8 cellular contexts compared by ENCODE assay signal in the genomic region with DNA sequence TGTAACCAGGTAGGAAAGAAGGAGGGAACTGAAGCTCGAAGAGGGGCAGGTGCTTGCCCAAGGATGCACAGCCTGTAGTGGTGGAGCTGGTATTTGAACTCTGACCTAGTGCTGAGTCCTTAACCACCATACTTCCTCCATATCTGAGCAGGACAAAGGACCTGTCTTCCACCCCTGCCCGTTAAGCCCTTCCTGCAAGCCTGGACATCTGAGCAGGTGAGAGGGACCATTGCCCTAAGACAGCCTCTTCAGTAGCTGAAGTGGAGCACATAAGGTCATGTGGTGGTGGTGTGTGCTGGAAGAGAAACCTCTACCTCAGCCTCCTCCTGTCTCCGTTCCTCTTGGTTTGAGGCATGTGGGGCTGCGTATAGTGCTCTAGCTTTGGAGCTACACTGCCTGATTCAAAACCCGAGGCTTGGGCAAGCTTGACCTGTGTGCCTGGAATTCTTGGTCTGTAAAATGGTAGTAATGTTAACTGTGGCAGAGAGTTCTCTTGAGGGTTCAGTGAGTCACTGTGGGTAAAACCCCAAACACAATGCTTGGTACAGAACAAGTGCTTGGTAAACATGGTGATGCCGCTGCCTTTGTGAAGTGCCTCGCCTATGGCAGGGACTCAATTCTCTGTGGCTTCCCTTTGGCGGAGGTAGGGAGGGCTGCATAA. TPM values are rescaled to one million over a fixed set of nuclear protein-coding genes. Genes with fewer than 3 reads are reported as not detected.
DNase-seq lines count a peak whose midpoint lies in the region; ATAC-seq and TF ChIP-seq lines count a peak whose summit lies in the region.

No MANE protein-coding gene starts in this region.

- H3K27ac ChIP-seq in esophagus (ENCODE audit: low read depth in 2 of 2, low read length in 1 of 2) (peak overlapping the region; percentile 16 to 44), neural progenitor cell (no peak overlapping the region), uterus (no peak overlapping the region)

- no peak for ATAC-seq in GM21528 (IDR thresholded peaks at IDR 0.05; ENCODE audit: low FRiP score, unreplicated experiment)

- no peak for TF ChIP-seq POLR2A in uterus (IDR thresholded peaks at IDR 0.05)

- H3K27me3 ChIP-seq in Loucy (ENCODE audit: insufficient read depth, low read length, poor library complexity, severe bottlenecking) (no peaks in the 10 kb centered on the region), esophagus (ENCODE audit: control insufficient read depth in 1 of 2, insufficient read depth in 2 of 2, low read length in 2 of 2) (no peaks in the 10 kb centered on the region), neural progenitor cell (peaks cover 12% of the 10 kb centered on the region), uterus (no peaks in the 10 kb centered on the region)

- H3K36me3 ChIP-seq in Loucy (ENCODE audit: insufficient read depth, low read length) (no peaks in the 10 kb centered on the region), esophagus (ENCODE audit: control insufficient read depth in 2 of 2, insufficient read depth in 2 of 2, low read length in 1 of 2) (no peaks in the 10 kb centered on the region), neural progenitor cell (no peaks in the 10 kb centered on the region), uterus (no peaks in the 10 kb centered on the region)

- H3F3A ChIP-seq in Loucy (ENCODE audit: low read depth): no peaks in the 10 kb centered on the region
- peaks cover 14% of the 10 kb centered on the region for H3F3A ChIP-seq in neural progenitor cell (ENCODE audit: low read depth)

- peaks cover 12% of the 10 kb centered on the region for H3K36me3 Mint-ChIP-seq in neural progenitor cell

- H3K9me3 ChIP-seq in Loucy (ENCODE audit: insufficient read depth, low read depth, low read length) (no peaks in the 10 kb centered on the region), esophagus (ENCODE audit: control insufficient read depth in 2 of 2, insufficient read depth in 1 of 2, low read depth in 1 of 2, low read length in 1 of 2) (no peaks in the 10 kb centered on the region), neural progenitor cell (ENCODE audit: low read depth) (no peaks in the 10 kb centered on the region), uterus (no peaks in the 10 kb centered on the region)

- H4K20me1 ChIP-seq in Loucy (ENCODE audit: insufficient read depth, low read length, poor library complexity, severe bottlenecking) (no peaks in the 10 kb centered on the region), neural progenitor cell (ENCODE audit: low read depth) (no peaks in the 10 kb centered on the region)

- no peaks in the 10 kb centered on the region for H3K9me2 ChIP-seq in Loucy (replicated peaks; ENCODE audit: low read depth, low read length)

- H3K79me2 ChIP-seq in Loucy (ENCODE audit: insufficient read depth, low read length) (peaks cover 34% of the 10 kb centered on the region), neural progenitor cell (ENCODE audit: low read depth) (no peaks in the 10 kb centered on the region)

- intact Hi-C loops in uterus (cut with DNase I; ENCODE audit: low total_unique reads): no loop called here

- DNase-seq in DMS53 treated with DMSO at 0.1 percent for 48 hours (lab: John Stamatoyannopoulos, UW; ENCODE audit: unreplicated experiment) (peak; percentile 99), neural progenitor cell (ENCODE audit: low spot score) (no peak), uterus (no peak)
- peak; percentile 48 to 53 for DNase-seq in activated CD4-positive, alpha-beta T cell treated with anti-CD3 and anti-CD28 coated beads, Interleukin-2, amount 50 U/mL, for 4 hours
- DNase-seq in stimulated activated CD8-positive, alpha-beta memory T cell treated with anti-CD3 and anti-CD28 coated beads, Interleukin-4, amount 100 ng/mL, for 48 hours: peak; percentile 78

- H3K4me1 ChIP-seq in Loucy (ENCODE audit: insufficient read depth, low read length, poor library complexity, severe bottlenecking): peaks cover 36% of the 10 kb centered on the region
- H3K4me1 ChIP-seq in esophagus (ENCODE audit: control insufficient read depth in 2 of 2, insufficient read depth in 2 of 2, low read length in 1 of 2): peaks cover 4 to 11% of the 10 kb centered on the region in 2 donors
- peaks cover 32% of the 10 kb centered on the region for H3K4me1 ChIP-seq in neural progenitor cell
- peaks cover 0 to under 1% of the 10 kb centered on the region in 2 donors for H3K4me1 ChIP-seq in uterus

- H3K9ac ChIP-seq in Loucy (ENCODE audit: low read depth, low read length, poor library complexity, severe bottlenecking): peak overlapping the region; percentile 36
- no peak overlapping the region for H3K9ac ChIP-seq in neural progenitor cell

- peaks cover 66% of the 10 kb centered on the region for H3K4me1 Mint-ChIP-seq in neural progenitor cell

- H2AFZ ChIP-seq in Loucy (ENCODE audit: low read length): no peak overlapping the region
- no peak overlapping the region for H2AFZ ChIP-seq in neural progenitor cell (replicated peaks)

- H3K4me3 ChIP-seq in Loucy (ENCODE audit: low read length, poor library complexity, severe bottlenecking) (peak overlapping the region; percentile 38), esophagus (ENCODE audit: low read depth in 1 of 2, low read length in 2 of 2) (no peak overlapping the region), neural progenitor cell (no peak overlapping the region), uterus (no peak overlapping the region)

- H3K4me2 ChIP-seq in Loucy (ENCODE audit: low read depth, low read length, poor library complexity, severe bottlenecking) (peak overlapping the region; percentile 67), neural progenitor cell (no peak overlapping the region)

- TF ChIP-seq CTCF in Loucy (conservative IDR thresholded peaks at IDR 0.05; ENCODE audit: low read length) (no peak), neural progenitor cell (IDR thresholded peaks at IDR 0.05) (no peak), uterus (IDR thresholded peaks at IDR 0.05) (no peak)

- H3K27ac Mint-ChIP-seq in neural progenitor cell: no peak overlapping the region

- peaks cover 4% of the 10 kb centered on the region for H3K27me3 Mint-ChIP-seq in neural progenitor cell (ENCODE audit: insufficient read depth, low read depth)

- 52 to 58% methylated on average over 8 of the region's 8 CpGs for WGBS in esophagus, 2 donors

- no peaks in the 10 kb centered on the region for H3K9me3 Mint-ChIP-seq in neural progenitor cell

- no peak overlapping the region for H3K4me3 Mint-ChIP-seq in neural progenitor cell

RNA-seq across cellular contexts. Expression of a gene that starts 7.4 kb away (rescaled TPM):
- polyA plus RNA-seq in esophagus: 1 to 10 TPM; 1.4 to 1.9 TPM
- 10.2 and 10.5 TPM in 2 replicates for total RNA-seq in neural progenitor cell (ENCODE audit: low replicate concordance)
- total RNA-seq in uterus: 10 to 100 TPM in 2 of 4 donors, 1 to 10 TPM in 2; 5.6 to 22.9 (median 14.4) TPM

Comparison
In these comparisons a context has a peak if more than half of its experiments do, and no peak if none do; other contexts are left out.
1. DNase-seq: peak in DMS53 treated with DMSO at 0.1 percent for 48 hours (single experiment), activated CD4-positive, alpha-beta T cell treated with anti-CD3 and anti-CD28 coated beads, Interleukin-2, amount 50 U/mL, for 4 hours (2 of 2) and stimulated activated CD8-positive, alpha-beta memory T cell treated with anti-CD3 and anti-CD28 coated beads, Interleukin-4, amount 100 ng/mL, for 48 hours (single experiment); none in neural progenitor cell (single experiment) and uterus (0 of 2).
2. H3K27ac ChIP-seq: peak in esophagus (2 of 2); none in neural progenitor cell (single experiment) and uterus (0 of 2).